Comparison of ENCODE assay signal across 1 cellular context in genomic region chr2:172993924-172994717, GRCh38.
TF ChIP-seq lines count a peak whose summit lies in the region.

No MANE protein-coding gene starts in this region.

TF ChIP-seq in HepG2, 621 proteins besides CTCF, POLR2A, EP300 and RAD21 (continued from another document and continues in another):
- TF ChIP-seq ARID4A (CRISPR knock-in tag; IDR thresholded peaks at IDR 0.05; ENCODE audit: borderline replicate concordance) (0 out of 2 replicates have a peak, but pooled peaks have one; percentile 15), FOXA1 (IDR thresholded peaks at IDR 0.05) (no peak), FOXA1 (CRISPR knock-in tag; IDR thresholded peaks at IDR 0.05) (0 out of 2 replicates have a peak, but pooled peaks have one; percentile 11), ARID5B (CRISPR knock-in tag; IDR thresholded peaks at IDR 0.05) (peak; percentile 36; the same call in 1 of the 2 replicates), ELF3 (CRISPR knock-in tag; IDR thresholded peaks at IDR 0.05) (0 out of 2 replicates have a peak, but pooled peaks have one; percentile 19), ZMYM4 (CRISPR knock-in tag; IDR thresholded peaks at IDR 0.05) (peak; percentile 59), SALL1 (CRISPR knock-in tag; IDR thresholded peaks at IDR 0.05) (peak; percentile 40; the same call in 1 of the 2 replicates), HNF1B (CRISPR knock-in tag; IDR thresholded peaks at IDR 0.05) (peak; percentile 38; the same call in 1 of the 2 replicates), HDAC2 (CRISPR knock-in tag; IDR thresholded peaks at IDR 0.05) (0 out of 2 replicates have a peak, but pooled peaks have one; percentile 24), CREM (IDR thresholded peaks at IDR 0.05) (no peak), CREM (CRISPR knock-in tag; IDR thresholded peaks at IDR 0.05) (no peak), POLR2AphosphoS2 (IDR thresholded peaks at IDR 0.05; ENCODE audit: low read depth, low read length) (no peak), ZNF207 (IDR thresholded peaks at IDR 0.05; ENCODE audit: borderline replicate concordance) (no peak), PAXIP1 (CRISPR knock-in tag; conservative IDR thresholded peaks at IDR 0.05) (peak; percentile 30; the same call in 1 of the 2 replicates), ZNF883 (CRISPR knock-in tag; IDR thresholded peaks at IDR 0.05; ENCODE audit: not compliant biosample characterization) (no peak), FOXP4 (CRISPR knock-in tag; IDR thresholded peaks at IDR 0.05) (peak; percentile 70), HNRNPK (IDR thresholded peaks at IDR 0.05; ENCODE audit: low read depth, low read length, poor library complexity, severe bottlenecking) (no peak), ZSCAN25 (CRISPR knock-in tag; IDR thresholded peaks at IDR 0.05) (peak; percentile 40; the same call in 1 of the 2 replicates), FOXK1 (CRISPR knock-in tag; IDR thresholded peaks at IDR 0.05; ENCODE audit: borderline replicate concordance, low read depth) (peak; percentile 16; the same call in 1 of the 2 replicates), HMG20A (CRISPR knock-in tag; IDR thresholded peaks at IDR 0.05; ENCODE audit: borderline replicate concordance) (peak; percentile 71; the same call in 1 of the 2 replicates), RXRB (CRISPR knock-in tag; IDR thresholded peaks at IDR 0.05; ENCODE audit: borderline replicate concordance) (peak; percentile 21; the same call in 1 of the 2 replicates), SOX6 (IDR thresholded peaks at IDR 0.05) (no peak), SOX6 (CRISPR knock-in tag; IDR thresholded peaks at IDR 0.05) (0 out of 2 replicates have a peak, but pooled peaks have one; percentile 24), MIER3 (CRISPR knock-in tag; IDR thresholded peaks at IDR 0.05; ENCODE audit: borderline replicate concordance) (0 out of 2 replicates have a peak, but pooled peaks have one; percentile 39), MED1 (CRISPR knock-in tag; IDR thresholded peaks at IDR 0.05) (0 out of 2 replicates have a peak, but pooled peaks have one; percentile 16), SAP130 (CRISPR knock-in tag; IDR thresholded peaks at IDR 0.05; ENCODE audit: low read depth) (peak; percentile 62), ZGPAT (CRISPR knock-in tag; IDR thresholded peaks at IDR 0.05) (0 out of 2 replicates have a peak, but pooled peaks have one; percentile 25), ZNF142 (CRISPR knock-in tag; IDR thresholded peaks at IDR 0.05) (no peak), FOXP1 (IDR thresholded peaks at IDR 0.05) (no peak), FOXP1 (CRISPR knock-in tag; IDR thresholded peaks at IDR 0.05) (peak; percentile 82), MTF1 (CRISPR knock-in tag; IDR thresholded peaks at IDR 0.05) (no peak), FOXO1 (CRISPR knock-in tag; IDR thresholded peaks at IDR 0.05) (peak; percentile 54; the same call in 1 of the 2 replicates), GATAD2A (CRISPR knock-in tag; IDR thresholded peaks at IDR 0.05) (peak; percentile 61)
